ENCODE assay signal across 22 cellular contexts in the genomic region with DNA sequence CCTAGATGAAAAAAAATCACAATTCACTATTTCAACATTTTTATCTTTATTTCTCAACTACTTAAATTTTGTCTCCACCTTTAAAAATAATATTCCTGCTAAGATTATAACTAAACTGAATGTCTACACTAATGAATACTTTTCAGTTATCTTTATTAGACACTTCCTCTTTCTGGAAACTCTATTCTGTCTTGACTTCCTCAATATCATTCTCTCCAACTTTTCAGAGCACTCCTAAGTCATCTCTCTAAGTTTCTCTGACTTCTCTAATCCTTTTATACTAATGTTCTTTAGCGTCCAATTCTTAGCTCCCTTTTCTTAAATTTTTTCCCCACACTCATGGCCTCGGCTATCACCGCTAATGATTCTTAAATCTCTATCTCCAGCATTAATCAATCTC.
"Had no signal": no experiment of that assay in that cellular context is flagged by ENCODE, and none has a peak within 500 bp of the region (broad histone marks: within the 10 kb centered on the region; RNA-seq: fewer than 3 reads in every experiment).

No MANE protein-coding gene starts in this region.

- H3K27ac Mint-ChIP-seq: activated CD8-positive, alpha-beta T cell treated with anti-CD3 and anti-CD28 coated beads for 36 hours; endodermal cell; nephron progenitor cell had no signal

- H3K27me3 Mint-ChIP-seq: activated CD8-positive, alpha-beta T cell treated with anti-CD3 and anti-CD28 coated beads for 36 hours had no signal

- H3K4me3 ChIP-seq: cardiac muscle cell, dorsolateral prefrontal cortex, lower lobe of right lung, prostate gland, skin epidermis, tibial nerve had no signal

- H3K4me1 Mint-ChIP-seq: nephron progenitor cell had no signal

- FAIRE-seq: islet of Langerhans had no signal

- H3K4me3 Mint-ChIP-seq: activated CD8-positive, alpha-beta T cell treated with anti-CD3 and anti-CD28 coated beads for 36 hours; activated T-cell treated with anti-CD3 and anti-CD28 coated beads, Interleukin-2, amount 50 U/mL, for 4 hours; endodermal cell; nephron progenitor cell had no signal

- H3K4me1 ChIP-seq: lower lobe of right lung, prostate gland, tibial nerve had no signal

- DNase-seq: activated CD4-positive, alpha-beta T cell treated with anti-CD3 and anti-CD28 coated beads for 1 hour; activated CD8-positive, alpha-beta T cell treated with anti-CD3 and anti-CD28 coated beads for 36 hours; activated effector memory CD4-positive, alpha-beta T cell treated with Interleukin-2 at 50 U/mL for 16 hours; activated naive CD4-positive, alpha-beta T cell treated with anti-CD3 and anti-CD28 coated beads, Interleukin-2, amount 50 U/mL, for 16 hours; activated T-cell treated with anti-CD3 and anti-CD28 coated beads, Interleukin-2, amount 50 U/mL, for 4 hours; dorsolateral prefrontal cortex; endodermal cell; left colon; lower lobe of right lung; nephron progenitor cell; occipital lobe; right cardiac atrium; stimulated activated CD4-positive, alpha-beta T cell treated with anti-CD3 and anti-CD28 coated beads, Interleukin-15, amount 100 ng/mL, for 24 hours; stimulated activated CD4-positive, alpha-beta T cell treated with anti-CD3 and anti-CD28 coated beads, Interleukin-4, amount 100 ng/mL, for 24 hours; stimulated activated naive CD4-positive, alpha-beta T cell; substantia nigra had no signal

- ATAC-seq: activated CD8-positive, alpha-beta T cell treated with anti-CD3 and anti-CD28 coated beads for 36 hours; activated T-cell treated with anti-CD3 and anti-CD28 coated beads, Interleukin-2, amount 50 U/mL, for 4 hours; left colon; right cardiac atrium had no signal

- H3K27ac ChIP-seq: cardiac muscle cell, dorsolateral prefrontal cortex, lower lobe of right lung, prostate gland, skin epidermis, tibial nerve, VCaP had no signal

- H3K27me3 ChIP-seq: cardiac muscle cell, tibial nerve had no signal

- H3K36me3 ChIP-seq: cardiac muscle cell, lower lobe of right lung, prostate gland, tibial nerve had no signal

- H3K9me3 ChIP-seq: lower lobe of right lung, prostate gland, tibial nerve had no signal

- H3K9me3 Mint-ChIP-seq: activated CD8-positive, alpha-beta T cell treated with anti-CD3 and anti-CD28 coated beads for 36 hours; activated T-cell treated with anti-CD3 and anti-CD28 coated beads, Interleukin-2, amount 50 U/mL, for 4 hours; endodermal cell; nephron progenitor cell had no signal
